Comparison of ENCODE assay signal across 10 cellular contexts in the genomic region with DNA sequence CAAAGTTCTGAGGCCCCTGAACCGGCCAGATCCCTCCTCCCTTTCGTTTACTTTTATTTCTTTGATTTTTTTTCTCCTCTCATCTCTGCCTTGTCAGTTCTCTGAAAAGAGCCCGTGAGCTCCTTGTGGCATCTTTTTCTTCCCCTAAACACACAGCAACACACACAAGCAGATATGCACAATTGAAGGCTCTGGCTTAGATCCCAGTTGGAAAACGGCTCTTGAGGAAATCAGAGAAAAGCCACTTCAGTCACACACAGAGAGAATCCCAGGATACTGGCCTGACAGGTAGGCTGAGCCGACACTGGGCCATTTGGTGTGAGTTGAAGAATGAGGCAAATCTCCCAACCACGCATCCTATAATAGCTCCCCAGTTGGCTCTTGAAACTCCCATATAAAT. TPM values are rescaled to one million over a fixed set of nuclear protein-coding genes. Genes with fewer than 3 reads are reported as not detected.
DNase-seq lines count a peak whose midpoint lies in the region; ATAC-seq and TF ChIP-seq lines count a peak whose summit lies in the region.
"Had no signal": no experiment of that assay in that cellular context is flagged by ENCODE, and none has a peak within 500 bp of the region (broad histone marks: within the 10 kb centered on the region; RNA-seq: fewer than 3 reads in every experiment).

No MANE protein-coding gene starts in this region.

- H3K36me3 ChIP-seq in Caco-2 (ENCODE audit: control insufficient read depth, insufficient read depth, low read length): no peaks in the 10 kb centered on the region
- H3K36me3 ChIP-seq in PC-3 (ENCODE audit: low read depth, low read length): no peaks in the 10 kb centered on the region
- no peaks in the 10 kb centered on the region for H3K36me3 ChIP-seq in psoas muscle (ENCODE audit: insufficient read depth in 1 of 2, low read depth in 1 of 2)

- H3F3A ChIP-seq in PC-3 (ENCODE audit: low read length, unreplicated experiment): no peaks in the 10 kb centered on the region

- H3K27ac Mint-ChIP-seq in Caco-2 (ENCODE audit: unreplicated experiment): no peak overlapping the region
- H3K27ac Mint-ChIP-seq in effector memory CD8-positive, alpha-beta T cell: peak overlapping the region in 1 of 2 donors; percentile 64

- no peaks in the 10 kb centered on the region for H3K9me3 ChIP-seq in Caco-2
- no peaks in the 10 kb centered on the region for H3K9me3 ChIP-seq in PC-3 (ENCODE audit: low read length)
- H3K9me3 ChIP-seq in psoas muscle: no peaks in the 10 kb centered on the region

- intact Hi-C loops in Caco-2 (cut with micrococcal nuclease; ENCODE audit: unreplicated experiment) (no loop called here), PC-3 (cut with micrococcal nuclease) (loop anchor here (10.0 kb wide), 3 partner anchors 73 to 243 kb away; no protein-coding TSS in a partner anchor), psoas muscle (cut with DNase I) (loop anchor here in 1 of 2 donors (5.0 to 10.0 kb wide), 2 partner anchors 567 to 1230 kb away; no protein-coding TSS in a partner anchor)

- POLR2A ChIA-PET in Caco-2 (lab: Charles Lee): interaction anchor here (0.6 kb wide), 1 partner anchor 380 kb away, joined by 5 read pairs; no protein-coding TSS in a partner anchor
- POLR2A ChIA-PET in PC-3 (lab: Charles Lee; ENCODE audit: unreplicated experiment): interaction anchor here (0.6 to 0.7 kb wide), 4 partner anchors 15 to 584 kb away, joined by 4 to 8 read pairs (median 5); no protein-coding TSS in a partner anchor

- no peaks in the 10 kb centered on the region for H3K36me3 Mint-ChIP-seq in Caco-2 (ENCODE audit: insufficient read depth, unreplicated experiment)
- peaks cover 3% of the 10 kb centered on the region for H3K36me3 Mint-ChIP-seq in effector memory CD8-positive, alpha-beta T cell (ENCODE audit: insufficient read depth)

- no peaks in the 10 kb centered on the region for H3K27me3 ChIP-seq in Caco-2 (replicated peaks; ENCODE audit: control insufficient read depth, insufficient read depth, low read length)
- no peaks in the 10 kb centered on the region for H3K27me3 ChIP-seq in PC-3 (ENCODE audit: low read length)
- H3K27me3 ChIP-seq in psoas muscle (ENCODE audit: insufficient read depth in 3 of 3, low read length in 2 of 3): peaks cover 0 to 4% (median 0%) of the 10 kb centered on the region in 3 donors

- peaks cover 9% of the 10 kb centered on the region for H3K4me1 Mint-ChIP-seq in Caco-2 (ENCODE audit: low read depth, unreplicated experiment)
- peaks cover 0 to 4% of the 10 kb centered on the region in 2 donors for H3K4me1 Mint-ChIP-seq in effector memory CD8-positive, alpha-beta T cell (ENCODE audit: low read depth in 2 of 2)

- H3K27ac ChIP-seq in PC-3 (ENCODE audit: low read length) (peak overlapping the region; percentile 88), psoas muscle (no peak overlapping the region)
- H3K27ac ChIP-seq: epithelial cell of prostate had no signal

- no peaks in the 10 kb centered on the region for H4K20me1 ChIP-seq in PC-3 (ENCODE audit: low read length)

- CTCF ChIA-PET in Caco-2 (lab: Charles Lee) (no interaction called here), PC-3 (lab: Charles Lee) (interaction anchor here (0.6 kb wide), 1 partner anchor 134 kb away, joined by 4 read pairs; no protein-coding TSS in a partner anchor)

- no peak for DNase-seq in Caco-2
- DNase-seq in PC-3: peak; percentile 19
- DNase-seq in effector memory CD8-positive, alpha-beta T cell: no peak
- DNase-seq in psoas muscle: no peak
- DNase-seq in stimulated activated CD4-positive, alpha-beta T cell treated with anti-CD3 and anti-CD28 coated beads, Interleukin-2, amount 100 ng/mL, for 24 hours: no peak
- DNase-seq: SHP77 had no signal

- H3K79me2 ChIP-seq in PC-3 (ENCODE audit: low read length): no peaks in the 10 kb centered on the region

- H2AFZ ChIP-seq in PC-3 (ENCODE audit: low read length): peak overlapping the region; percentile 95

- no peak overlapping the region for H3K4me3 ChIP-seq in Caco-2 (ENCODE audit: low read depth, low read length)
- H3K4me3 ChIP-seq in PC-3 (ENCODE audit: low read length): peak overlapping the region; percentile 71
- peak overlapping the region; percentile 49 for H3K4me3 ChIP-seq in psoas muscle

- peak overlapping the region; percentile 67 for H3K4me3 Mint-ChIP-seq in Caco-2 (ENCODE audit: unreplicated experiment)
- H3K4me3 Mint-ChIP-seq in effector memory CD8-positive, alpha-beta T cell: peak overlapping the region; percentile 76 to 82

- no peaks in the 10 kb centered on the region for H3K9me3 Mint-ChIP-seq in Caco-2 (ENCODE audit: unreplicated experiment)
- no peaks in the 10 kb centered on the region for H3K9me3 Mint-ChIP-seq in effector memory CD8-positive, alpha-beta T cell

- H3K27me3 Mint-ChIP-seq in Caco-2 (ENCODE audit: insufficient read depth, unreplicated experiment): no peaks in the 10 kb centered on the region
- H3K27me3 Mint-ChIP-seq in effector memory CD8-positive, alpha-beta T cell: no peaks in the 10 kb centered on the region

- H3K4me2 ChIP-seq in PC-3 (ENCODE audit: low read length): peak overlapping the region; percentile 84

- WGBS in psoas muscle, 3 donors: 23 to 32% (median 24%) methylated on average over 6 of the region's 6 CpGs

- TF ChIP-seq CTCF in Caco-2 (IDR thresholded peaks at IDR 0.05; ENCODE audit: insufficient read depth in 1 of 2, low read depth in 1 of 2, low read length in 1 of 2, severe bottlenecking in 1 of 2, unreplicated experiment in 1 of 2) (no peak), PC-3 (conservative IDR thresholded peaks at IDR 0.05; ENCODE audit: low read depth, low read length) (no peak), psoas muscle (IDR thresholded peaks at IDR 0.05) (no peak)

- BruUV-seq in Caco-2 (replicated peaks; lab: Mats Ljungman, UMichigan) (no TSS peak), PC-3 (replicated peaks; lab: Mats Ljungman, UMichigan) (no TSS peak)

- peak overlapping the region; percentile 81 for H3K9ac ChIP-seq in PC-3 (ENCODE audit: low read length)

- H3K4me1 ChIP-seq in Caco-2: no peaks in the 10 kb centered on the region
- H3K4me1 ChIP-seq in PC-3 (ENCODE audit: insufficient read depth, low read length): peaks cover 24% of the 10 kb centered on the region
- H3K4me1 ChIP-seq in psoas muscle: no peaks in the 10 kb centered on the region

- peak; percentile 7 for ATAC-seq in PC-3
- no peak for ATAC-seq in effector memory CD8-positive, alpha-beta T cell (replicated peaks)
- ATAC-seq in psoas muscle: no peak
- ATAC-seq in GM21360 (IDR thresholded peaks at IDR 0.05; ENCODE audit: unreplicated experiment): no peak
- no peak for ATAC-seq in GM18870 (IDR thresholded peaks at IDR 0.05; ENCODE audit: unreplicated experiment)
- no peak for ATAC-seq in esophagus mucosa

- no peaks in the 10 kb centered on the region for H3K9me2 ChIP-seq in PC-3 (replicated peaks; ENCODE audit: low read length)

RNA-seq across cellular contexts. Expression of a gene that starts 12.9 kb away (rescaled TPM):
- total RNA-seq in Caco-2 (2022) (not detected in 2 replicates), PC-3 (2014; rRNA removed) (0.18 and 0.40 TPM in 2 replicates), psoas muscle (10 to 100 TPM; 12.0 to 19.4 (median 16.2) TPM), esophagus mucosa (2.9 TPM)
- polyA plus RNA-seq in psoas muscle: 10 to 100 TPM in 1 of 3 donors, 1 to 10 TPM in 2; 7.3 to 14.0 (median 8.2) TPM
